Comparison of ENCODE assay signal across 20 cellular contexts in genomic region chr3:41318520-41318919, GRCh38.
A peak's percentile ranks its signal among the peaks of the same experiment; 100 is the strongest.
DNase-seq lines count a peak whose midpoint lies in the region; ATAC-seq, FAIRE-seq and TF ChIP-seq lines count a peak whose summit lies in the region.
"Had no signal": no experiment of that assay in that cellular context is flagged by ENCODE, and none has a peak within 500 bp of the region (broad histone marks: within the 10 kb centered on the region; RNA-seq: fewer than 3 reads in every experiment).

No MANE protein-coding gene starts in this region.

- no peak overlapping the region for H3K4me3 ChIP-seq in astrocyte of the spinal cord (ENCODE audit: low read depth, low read length)
- H3K4me3 ChIP-seq in HepG2 (replicated peaks in 1 of 3; ENCODE audit: insufficient read depth in 1 of 3, low read depth in 2 of 3, low read length in 3 of 3) = no peak overlapping the region
- H3K4me3 ChIP-seq in upper lobe of right lung = no peak overlapping the region
- H3K4me3 ChIP-seq: HAP-1, right atrium auricular region had no signal

- intact Hi-C loops in HepG2 (cut with micrococcal nuclease; ENCODE audit: unreplicated experiment) (no loop called here), upper lobe of right lung (cut with DNase I) (no loop called here)

- H3K27me3 Mint-ChIP-seq in T-cell = no peaks in the 10 kb centered on the region

- peaks cover 12% of the 10 kb centered on the region for H3K36me3 Mint-ChIP-seq in T-cell

- no peak overlapping the region for H3K4me2 ChIP-seq in HepG2 (ENCODE audit: low read depth, low read length)

- no peaks in the 10 kb centered on the region for H3K79me2 ChIP-seq in HepG2 (ENCODE audit: insufficient read depth, low read length)

- H3K4me3 Mint-ChIP-seq in T-cell = no peak overlapping the region
- H3K4me3 Mint-ChIP-seq: immature natural killer cell; T-helper 1 cell treated with Interleukin-12 subunit alpha and Interleukin-12 subunit beta and Interleukin-4 antibody, amounts not matched to agents 30 μg/mL and 1 μg/mL, for 36 hours had no signal

- no peak overlapping the region for H2AFZ ChIP-seq in HepG2 (ENCODE audit: low read length)

- no peak for TF ChIP-seq POLR2A in HepG2 (IDR thresholded peaks at IDR 0.05; ENCODE audit: insufficient read depth in 1 of 2, low read depth in 2 of 2, low read length in 2 of 2)

- TF ChIP-seq RAD21 in HepG2 (CRISPR knock-in tag; IDR thresholded peaks at IDR 0.05) = no peak

- CTCF ChIA-PET in HepG2 (lab: Yijun Ruan, JAX; ENCODE audit: low intra/inter-chr PET ratio, low total read pairs) (no interaction called here), T-cell (lab: Charles Lee) (no interaction called here)

- in situ Hi-C loops in Caki2 (cut with HindIII; ENCODE audit: low pct_unique_long_range_greater_than_20kb, low sequenced_read_pairs) (no loop called here), astrocyte of the spinal cord (cut with HindIII; ENCODE audit: low sequenced_read_pairs) (no loop called here), HepG2 (cut with HindIII; ENCODE audit: extremely low pct_ligation_motif_present, low pct_unique_long_range_greater_than_20kb) (no loop called here)

- H3K27ac ChIP-seq in HepG2 (ENCODE audit: extremely low read length, insufficient read depth, low read length) (no peak overlapping the region), upper lobe of right lung (no peak overlapping the region)
- H3K27ac ChIP-seq: right atrium auricular region, RWPE1 had no signal

- FAIRE-seq in HTR-8/SVneo (lab: Jason Lieb, UNC) (no peak), HepG2 (lab: Jason Lieb, UNC) (no peak)
- FAIRE-seq: colon had no signal

- BruUV-seq in HepG2 (replicated peaks; lab: Mats Ljungman, UMichigan) = no TSS peak

- no peaks in the 10 kb centered on the region for H4K20me1 ChIP-seq in HepG2 (ENCODE audit: insufficient read depth, low read length)

- TF ChIP-seq EP300 in HepG2 (IDR thresholded peaks at IDR 0.05; ENCODE audit: low read depth in 2 of 2, low read length in 2 of 2) (no peak), HepG2 (CRISPR knock-in tag; IDR thresholded peaks at IDR 0.05; ENCODE audit: borderline replicate concordance) (no peak)

- WGBS in HepG2 (ENCODE audit: low lambda C conversion rate) = 35% methylated on average over 2 of the region's 2 CpGs

- POLR2A ChIA-PET in HepG2 (lab: Yijun Ruan, JAX) (no interaction called here), T-cell (lab: Charles Lee) (no interaction called here)

- no peaks in the 10 kb centered on the region for H3K27me3 ChIP-seq in HepG2 (ENCODE audit: control insufficient read depth in 1 of 2, insufficient read depth in 2 of 2, low read length in 2 of 2)
- no peaks in the 10 kb centered on the region for H3K27me3 ChIP-seq in upper lobe of right lung
- H3K27me3 ChIP-seq: right atrium auricular region had no signal

- no peak overlapping the region for H3K9ac ChIP-seq in HepG2 (ENCODE audit: insufficient read depth, low read depth, low read length)

- H3K4me1 ChIP-seq in HepG2 (ENCODE audit: insufficient read depth, low read length) (peaks cover 14% of the 10 kb centered on the region), upper lobe of right lung (no peaks in the 10 kb centered on the region)
- H3K4me1 ChIP-seq: HAP-1, right atrium auricular region had no signal

- no peaks in the 10 kb centered on the region for H3K4me1 Mint-ChIP-seq in T-cell
- H3K4me1 Mint-ChIP-seq: immature natural killer cell had no signal

- TF ChIP-seq CTCF in astrocyte of the spinal cord (IDR thresholded peaks at IDR 0.05; ENCODE audit: low read depth, low read length) (no peak), HepG2 (CRISPR knock-in tag; IDR thresholded peaks at IDR 0.05) (no peak), upper lobe of right lung (IDR thresholded peaks at IDR 0.05) (no peak)

- no peaks in the 10 kb centered on the region for H3K9me3 Mint-ChIP-seq in T-cell
- H3K9me3 Mint-ChIP-seq: activated T-helper 2 cell treated with anti-CD3 and anti-CD28 coated beads, Interferon-gamma antibody, Interleukin-2, Interleukin-4, amounts not matched to agents 10 μg/mL and 5 μg/mL and 100 μg/mL, durations not matched to agents 14 hours and 24 hours and 36 hours; immature natural killer cell; T-helper 1 cell treated with Interleukin-12 subunit alpha and Interleukin-12 subunit beta and Interleukin-4 antibody, amounts not matched to agents 30 μg/mL and 1 μg/mL, for 36 hours had no signal

- H3K36me3 ChIP-seq in HepG2 (replicated peaks in 1 of 2; ENCODE audit: control insufficient read depth in 1 of 2, insufficient read depth in 2 of 2, low read length in 2 of 2) = no peaks in the 10 kb centered on the region
- no peaks in the 10 kb centered on the region for H3K36me3 ChIP-seq in upper lobe of right lung
- H3K36me3 ChIP-seq: HAP-1, right atrium auricular region had no signal

- DNase-seq in Caki2 (ENCODE audit: low read depth) (peak; percentile 60), HTR-8/SVneo (ENCODE audit: insufficient read length, low spot score) (peak; percentile 7), astrocyte of the spinal cord (ENCODE audit: low read depth, low spot score) (peak; percentile 24), HepG2 (ENCODE audit: low spot score) (peak; percentile 38), T-cell (no peak), upper lobe of right lung (no peak)
- DNase-seq: activated CD4-positive, CD25-positive, alpha-beta regulatory T cell; AML-193; amygdala; COR-L47; immature natural killer cell; stimulated activated CD4-positive, alpha-beta T cell treated with anti-CD3 and anti-CD28 coated beads, Interleukin-2, amount 100 ng/mL, for 24 hours had no signal

- ATAC-seq in HepG2 (peak; percentile 72; the same call in 2 of the 3 replicates), HG03432 (IDR thresholded peaks at IDR 0.05; ENCODE audit: unreplicated experiment) (no peak), T-cell (replicated peaks in 1 of 4) (no peak), GM18867 (IDR thresholded peaks at IDR 0.05; ENCODE audit: unreplicated experiment) (no peak), upper lobe of right lung (no peak)

- no peak overlapping the region for H3K27ac Mint-ChIP-seq in T-cell
- H3K27ac Mint-ChIP-seq: activated T-helper 2 cell treated with anti-CD3 and anti-CD28 coated beads, Interferon-gamma antibody, Interleukin-2, Interleukin-4, amounts not matched to agents 10 μg/mL and 5 μg/mL and 100 μg/mL, durations not matched to agents 14 hours and 24 hours and 36 hours; immature natural killer cell; T-helper 1 cell treated with Interleukin-12 subunit alpha and Interleukin-12 subunit beta and Interleukin-4 antibody, amounts not matched to agents 30 μg/mL and 1 μg/mL, for 36 hours had no signal

- no peaks in the 10 kb centered on the region for H3K9me3 ChIP-seq in HepG2 (ENCODE audit: low read length)
- H3K9me3 ChIP-seq in upper lobe of right lung = no peaks in the 10 kb centered on the region
- H3K9me3 ChIP-seq: HAP-1, right atrium auricular region had no signal

TF ChIP-seq in HepG2, 621 proteins besides CTCF, POLR2A, EP300 and RAD21:
- TF ChIP-seq, protein P1, sequence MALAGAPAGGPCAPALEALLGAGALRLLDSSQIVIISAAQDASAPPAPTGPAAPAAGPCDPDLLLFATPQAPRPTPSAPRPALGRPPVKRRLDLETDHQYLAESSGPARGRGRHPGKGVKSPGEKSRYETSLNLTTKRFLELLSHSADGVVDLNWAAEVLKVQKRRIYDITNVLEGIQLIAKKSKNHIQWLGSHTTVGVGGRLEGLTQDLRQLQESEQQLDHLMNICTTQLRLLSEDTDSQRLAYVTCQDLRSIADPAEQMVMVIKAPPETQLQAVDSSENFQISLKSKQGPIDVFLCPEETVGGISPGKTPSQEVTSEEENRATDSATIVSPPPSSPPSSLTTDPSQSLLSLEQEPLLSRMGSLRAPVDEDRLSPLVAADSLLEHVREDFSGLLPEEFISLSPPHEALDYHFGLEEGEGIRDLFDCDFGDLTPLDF (CRISPR knock-in tag; IDR thresholded peaks at IDR 0.05) = no peak
- TF ChIP-seq, protein P2, sequence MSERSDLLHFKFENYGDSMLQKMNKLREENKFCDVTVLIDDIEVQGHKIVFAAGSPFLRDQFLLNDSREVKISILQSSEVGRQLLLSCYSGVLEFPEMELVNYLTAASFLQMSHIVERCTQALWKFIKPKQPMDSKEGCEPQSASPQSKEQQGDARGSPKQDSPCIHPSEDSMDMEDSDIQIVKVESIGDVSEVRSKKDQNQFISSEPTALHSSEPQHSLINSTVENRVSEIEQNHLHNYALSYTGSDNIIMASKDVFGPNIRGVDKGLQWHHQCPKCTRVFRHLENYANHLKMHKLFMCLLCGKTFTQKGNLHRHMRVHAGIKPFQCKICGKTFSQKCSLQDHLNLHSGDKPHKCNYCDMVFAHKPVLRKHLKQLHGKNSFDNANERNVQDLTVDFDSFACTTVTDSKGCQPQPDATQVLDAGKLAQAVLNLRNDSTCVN (CRISPR knock-in tag; IDR thresholded peaks at IDR 0.05; ENCODE audit: borderline replicate concordance) = peak; percentile 98
- TF ChIP-seq FOSL2 (CRISPR knock-in tag; IDR thresholded peaks at IDR 0.05) = peak; percentile 68
- TF ChIP-seq, protein P3, sequence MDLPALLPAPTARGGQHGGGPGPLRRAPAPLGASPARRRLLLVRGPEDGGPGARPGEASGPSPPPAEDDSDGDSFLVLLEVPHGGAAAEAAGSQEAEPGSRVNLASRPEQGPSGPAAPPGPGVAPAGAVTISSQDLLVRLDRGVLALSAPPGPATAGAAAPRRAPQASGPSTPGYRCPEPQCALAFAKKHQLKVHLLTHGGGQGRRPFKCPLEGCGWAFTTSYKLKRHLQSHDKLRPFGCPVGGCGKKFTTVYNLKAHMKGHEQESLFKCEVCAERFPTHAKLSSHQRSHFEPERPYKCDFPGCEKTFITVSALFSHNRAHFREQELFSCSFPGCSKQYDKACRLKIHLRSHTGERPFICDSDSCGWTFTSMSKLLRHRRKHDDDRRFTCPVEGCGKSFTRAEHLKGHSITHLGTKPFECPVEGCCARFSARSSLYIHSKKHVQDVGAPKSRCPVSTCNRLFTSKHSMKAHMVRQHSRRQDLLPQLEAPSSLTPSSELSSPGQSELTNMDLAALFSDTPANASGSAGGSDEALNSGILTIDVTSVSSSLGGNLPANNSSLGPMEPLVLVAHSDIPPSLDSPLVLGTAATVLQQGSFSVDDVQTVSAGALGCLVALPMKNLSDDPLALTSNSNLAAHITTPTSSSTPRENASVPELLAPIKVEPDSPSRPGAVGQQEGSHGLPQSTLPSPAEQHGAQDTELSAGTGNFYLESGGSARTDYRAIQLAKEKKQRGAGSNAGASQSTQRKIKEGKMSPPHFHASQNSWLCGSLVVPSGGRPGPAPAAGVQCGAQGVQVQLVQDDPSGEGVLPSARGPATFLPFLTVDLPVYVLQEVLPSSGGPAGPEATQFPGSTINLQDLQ (CRISPR knock-in tag; IDR thresholded peaks at IDR 0.05) = no peak

Comparison
In these comparisons a context has a peak if more than half of its experiments do, and no peak if none do; other contexts are left out.
1. DNase-seq: peak in Caki2 (single experiment), HTR-8/SVneo (single experiment), astrocyte of the spinal cord (single experiment) and HepG2 (single experiment); none in T-cell (0 of 34) and upper lobe of right lung (single experiment).